ENCODE assay signal across 9 cellular contexts in the genomic region with DNA sequence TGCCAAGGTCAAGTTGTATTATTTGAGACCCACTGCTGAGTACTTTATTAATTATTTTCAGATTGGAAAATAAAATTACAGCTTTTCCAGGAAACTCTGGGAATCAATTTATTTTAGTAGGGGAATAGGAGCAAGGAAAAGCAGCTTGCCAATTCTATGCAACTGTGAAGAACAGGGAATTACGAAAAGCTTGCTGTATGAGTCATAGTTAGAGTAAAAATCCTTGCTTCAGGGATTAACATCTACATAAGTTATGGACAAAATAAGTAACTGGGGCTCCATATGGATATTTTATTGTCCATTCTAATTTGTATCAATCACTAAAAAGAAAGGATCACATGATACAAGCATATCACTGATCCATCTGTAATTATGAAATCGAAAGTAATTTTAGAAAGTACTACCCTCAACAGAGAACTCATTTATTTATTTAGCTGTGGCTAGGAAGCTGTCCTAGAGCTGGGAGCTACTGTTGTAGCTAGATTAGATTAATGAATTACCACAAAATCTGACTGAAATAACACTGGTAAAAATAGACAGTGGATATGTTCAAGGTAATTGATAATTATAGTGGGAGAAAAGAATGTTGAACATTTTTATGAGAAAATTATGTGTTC.
DNase-seq lines count a peak whose midpoint lies in the region; ATAC-seq and TF ChIP-seq lines count a peak whose summit lies in the region.
"Had no signal": no experiment of that assay in that cellular context is flagged by ENCODE, and none has a peak within 500 bp of the region (broad histone marks: within the 10 kb centered on the region; RNA-seq: fewer than 3 reads in every experiment).

No MANE protein-coding gene starts in this region.

- H2AFZ ChIP-seq in fibroblast of lung (ENCODE audit: low read length) = no peak overlapping the region

- no peak for TF ChIP-seq CTCF in fibroblast of lung (conservative IDR thresholded peaks at IDR 0.05 in 1 of 2, IDR thresholded peaks at IDR 0.05 in 1 of 2; ENCODE audit: low read depth in 1 of 2, low read length in 2 of 2)
- TF ChIP-seq CTCF in retinal pigment epithelial cell (conservative IDR thresholded peaks at IDR 0.05; ENCODE audit: low read depth, low read length) = no peak

- H3K4me1 ChIP-seq in fibroblast of lung (ENCODE audit: control insufficient read depth, extremely low read depth, insufficient read depth, low read length) = peaks cover 2% of the 10 kb centered on the region

- H3K9ac ChIP-seq in fibroblast of lung (ENCODE audit: insufficient read depth, low read length) = no peak overlapping the region

- peak overlapping the region; percentile 77 for H3K4me2 ChIP-seq in fibroblast of lung (ENCODE audit: extremely low read depth, insufficient read depth, low read length)

- peak; percentile 43 for DNase-seq in OCI-M1 (lab: John Stamatoyannopoulos, UW)
- peak; percentile 76 to 84 for DNase-seq in fibroblast of lung (ENCODE audit: low read depth in 2 of 2)
- peak; percentile 60 for DNase-seq in retinal pigment epithelial cell (ENCODE audit: low read depth)
- no peak for DNase-seq in hypothalamus (lab: John Stamatoyannopoulos, UW)
- no peak for DNase-seq in SIG-M5 (lab: John Stamatoyannopoulos, UW)
- no peak for DNase-seq in NCI-H187 treated with DMSO at 0.1 percent for 48 hours (lab: John Stamatoyannopoulos, UW)
- DNase-seq in NCI-H1694 (lab: John Stamatoyannopoulos, UW) = no peak
- DNase-seq: NCI-H2107 had no signal

- no peaks in the 10 kb centered on the region for H4K20me1 ChIP-seq in fibroblast of lung (ENCODE audit: control insufficient read depth, extremely low read depth, insufficient read depth, low read length)

- ATAC-seq in GM19043 (IDR thresholded peaks at IDR 0.05; ENCODE audit: low read depth, unreplicated experiment) = peak; percentile 61

- H3K27me3 ChIP-seq in fibroblast of lung (ENCODE audit: control insufficient read depth, insufficient read depth, low read length) = no peaks in the 10 kb centered on the region

- H3K36me3 ChIP-seq in fibroblast of lung (ENCODE audit: control insufficient read depth, insufficient read depth, low read length) = no peaks in the 10 kb centered on the region

- H3K4me3 ChIP-seq in fibroblast of lung (replicated peaks in 1 of 4; ENCODE audit: control extremely low read depth in 1 of 4, insufficient read depth in 1 of 4, low read depth in 3 of 4, low read length in 4 of 4) = peak overlapping the region in 2 of 4 experiments; percentile 16
- H3K4me3 ChIP-seq in retinal pigment epithelial cell (ENCODE audit: low read length) = no peak overlapping the region

- H3K79me2 ChIP-seq in fibroblast of lung (ENCODE audit: control insufficient read depth, insufficient read depth, low read length) = no peaks in the 10 kb centered on the region

- no peak overlapping the region for H3K27ac ChIP-seq in fibroblast of lung (ENCODE audit: insufficient read depth, low read length)

- no peaks in the 10 kb centered on the region for H3K9me3 ChIP-seq in fibroblast of lung (ENCODE audit: control insufficient read depth, insufficient read depth, low read depth, low read length)

Comparison
In these comparisons a context has a peak if more than half of its experiments do, and no peak if none do; other contexts are left out.
1. DNase-seq: peak in OCI-M1 (single experiment), fibroblast of lung (2 of 2) and retinal pigment epithelial cell (single experiment); none in hypothalamus (0 of 51), SIG-M5 (single experiment), NCI-H187 treated with DMSO at 0.1 percent for 48 hours (single experiment) and NCI-H1694 (single experiment).